ENCODE assay signal across 23 cellular contexts in the genomic region with DNA sequence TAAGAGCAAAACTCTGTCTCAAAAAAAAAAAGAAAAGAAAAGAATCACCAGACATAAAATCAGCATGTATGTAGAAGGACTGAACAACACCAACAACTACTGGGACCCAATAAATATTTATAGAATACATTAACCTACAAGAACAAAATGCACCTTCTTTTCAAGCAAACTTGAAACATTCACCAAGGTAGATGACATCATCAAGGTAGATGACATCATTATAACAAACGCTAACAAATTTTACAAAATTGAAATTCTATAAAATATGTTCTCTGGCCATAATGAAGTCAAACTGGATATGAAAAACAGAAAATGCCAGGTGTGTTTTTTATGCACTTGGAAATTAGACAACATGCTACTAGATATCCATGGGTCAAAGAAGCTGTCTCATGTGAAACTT.
DNase-seq lines count a peak whose midpoint lies in the region; ATAC-seq, FAIRE-seq and TF ChIP-seq lines count a peak whose summit lies in the region.
"Had no signal": no experiment of that assay in that cellular context is flagged by ENCODE, and none has a peak within 500 bp of the region (broad histone marks: within the 10 kb centered on the region; RNA-seq: fewer than 3 reads in every experiment).

No MANE protein-coding gene starts in this region.

- WGBS in GM12878 (ENCODE audit: insufficient coverage, insufficient replicate concordance, low lambda C conversion rate, missing lambda C conversion rate): 93% methylated on average over 1 of the region's 1 CpG

- in situ Hi-C loops in GM12878 (cut with MboI): no loop called here

- ATAC-seq in GM12878: no peak
- no peak for ATAC-seq in naive thymus-derived CD8-positive, alpha-beta T cell

- H3K4me2 ChIP-seq in GM12878 (ENCODE audit: control insufficient read depth, insufficient read depth): no peak overlapping the region
- H3K4me2 ChIP-seq: BLaER1 had no signal

- H3K27ac ChIP-seq in HEK293 (ENCODE audit: extremely low read depth, low read depth, low read length) (no peak overlapping the region), GM12878 (ENCODE audit: control insufficient read depth, insufficient read depth) (no peak overlapping the region)
- H3K27ac ChIP-seq: BLaER1 had no signal

- no peaks in the 10 kb centered on the region for H3K79me2 ChIP-seq in GM12878 (ENCODE audit: control insufficient read depth, insufficient read depth, low read length)

- FAIRE-seq in GM12878 (lab: Jason Lieb, UNC): no peak
- peak; percentile 41 for FAIRE-seq in colon (lab: Jason Lieb, UNC)
- FAIRE-seq: A204.1, D721Med, G401.6, GM12892, GM18507 had no signal

- RAD21 ChIA-PET in GM12878 (lab: Charles Lee; ENCODE audit: unreplicated experiment): no interaction called here

- H3K27me3 Mint-ChIP-seq in naive thymus-derived CD8-positive, alpha-beta T cell: no peaks in the 10 kb centered on the region

- DNase-seq in GM12878 (ENCODE audit: low read depth, low spot score) (no peak), NCI-H82 treated with DMSO at 0.1 percent for 48 hours (lab: John Stamatoyannopoulos, UW; ENCODE audit: unreplicated experiment) (no peak)
- DNase-seq in naive thymus-derived CD8-positive, alpha-beta T cell: no peak
- DNase-seq in activated CD4-positive, alpha-beta T cell treated with anti-CD3 and anti-CD28 coated beads, Interleukin-2, amount 50 U/mL, for 1 hour: no peak
- DNase-seq: 8988T; ACHN; BE2C; C1 segment of cervical spinal cord; CD4-positive, alpha-beta memory T cell; CD4-positive, CD25-positive, alpha-beta regulatory T cell; CD8-positive, alpha-beta memory T cell; COR-L47; DMS79 treated with DMSO at 0.1 percent for 48 hours; GF-D8 had no signal

- H3K27me3 ChIP-seq in GM12878 (replicated peaks in 1 of 2; ENCODE audit: control insufficient read depth in 2 of 2, insufficient read depth in 2 of 2, low read length in 1 of 2): no peaks in the 10 kb centered on the region
- H3K27me3 ChIP-seq: BE2C, BLaER1 had no signal

- H3K4me1 Mint-ChIP-seq in naive thymus-derived CD8-positive, alpha-beta T cell: no peaks in the 10 kb centered on the region
- H3K4me1 Mint-ChIP-seq: CD14-positive monocyte; CD4-positive, alpha-beta memory T cell; CD4-positive, CD25-positive, alpha-beta regulatory T cell; CD8-positive, alpha-beta memory T cell had no signal

- CTCF ChIA-PET in HEK293 (lab: Yijun Ruan, JAX) (interaction anchor here (0.6 kb wide), 1 partner anchor 151 kb away, joined by 3 read pairs; no protein-coding TSS in a partner anchor), GM12878 (lab: Yijun Ruan, JAX) (no interaction called here)

- no peak overlapping the region for H3K9ac ChIP-seq in GM12878 (ENCODE audit: control insufficient read depth, insufficient read depth, low read length)
- H3K9ac ChIP-seq: BLaER1 had no signal

- no peak for TF ChIP-seq RAD21 in GM12878 (IDR thresholded peaks at IDR 0.05; ENCODE audit: insufficient read depth, low read depth, low read length)

- H3K9me3 ChIP-seq in HEK293 (ENCODE audit: control insufficient read depth, insufficient read depth, low read depth, low read length): no peaks in the 10 kb centered on the region
- no peaks in the 10 kb centered on the region for H3K9me3 ChIP-seq in GM12878 (replicated peaks; ENCODE audit: control insufficient read depth, insufficient read depth, low read length)
- H3K9me3 ChIP-seq: BE2C, BLaER1 had no signal

- intact Hi-C loops in GM12878 (cut with micrococcal nuclease; ENCODE audit: unreplicated experiment): no loop called here

- H3K4me1 ChIP-seq in HEK293 (ENCODE audit: control insufficient read depth, insufficient read depth, low read length): no peaks in the 10 kb centered on the region
- H3K4me1 ChIP-seq in GM12878 (ENCODE audit: control insufficient read depth, insufficient read depth, low read length): no peaks in the 10 kb centered on the region
- H3K4me1 ChIP-seq: BE2C, BLaER1 had no signal

- H3K9me3 Mint-ChIP-seq in naive thymus-derived CD8-positive, alpha-beta T cell: peaks cover 0 to 3% (median 0%) of the 10 kb centered on the region in 9 donors
- H3K9me3 Mint-ChIP-seq: CD4-positive, alpha-beta memory T cell had no signal

- H3K36me3 ChIP-seq in HEK293 (ENCODE audit: control insufficient read depth in 2 of 2, insufficient read depth in 1 of 2, low read length in 2 of 2) (no peaks in the 10 kb centered on the region), GM12878 (ENCODE audit: control insufficient read depth in 2 of 2, insufficient read depth in 2 of 2, low read length in 1 of 2) (no peaks in the 10 kb centered on the region)
- H3K36me3 ChIP-seq: BE2C, BLaER1 had no signal

- POLR2A ChIA-PET in HEK293 (lab: Yijun Ruan, JAX): no interaction called here
- POLR2A ChIA-PET in GM12878 (lab: Charles Lee): no interaction called here
- POLR2A ChIA-PET in naive thymus-derived CD8-positive, alpha-beta T cell (lab: Charles Lee): no interaction called here

- SMC1A ChIA-PET in GM12878 (lab: Charles Lee; ENCODE audit: uncharacterized antibody, unreplicated experiment): no interaction called here

- BruUV-seq in GM12878 (replicated peaks; lab: Mats Ljungman, UMichigan): no TSS peak

- no peak for TF ChIP-seq POLR2A in GM12878 (IDR thresholded peaks at IDR 0.05; ENCODE audit: low read depth, low read length)

- TF ChIP-seq CTCF in HEK293 (tag by site-specific recombination; IDR thresholded peaks at IDR 0.05): no peak
- no peak for TF ChIP-seq CTCF in GM12878 (IDR thresholded peaks at IDR 0.05 in 2 of 3, conservative IDR thresholded peaks at IDR 0.05 in 1 of 3; ENCODE audit: control insufficient read depth in 2 of 3, extremely low read depth in 1 of 3, insufficient read depth in 1 of 3, low read depth in 3 of 3, low read length in 3 of 3)

- no peaks in the 10 kb centered on the region for H3K36me3 Mint-ChIP-seq in naive thymus-derived CD8-positive, alpha-beta T cell
- H3K36me3 Mint-ChIP-seq: CD14-positive monocyte; CD4-positive, alpha-beta memory T cell; CD4-positive, CD25-positive, alpha-beta regulatory T cell had no signal

- H3K4me3 ChIP-seq in HEK293 (ENCODE audit: low read depth, low read length) (no peak overlapping the region), GM12878 (no peak overlapping the region)
- H3K4me3 ChIP-seq: BLaER1 had no signal

- H2AFZ ChIP-seq in GM12878 (ENCODE audit: control insufficient read depth, low read depth, low read length): no peak overlapping the region

- TF ChIP-seq EP300 in GM12878 (IDR thresholded peaks at IDR 0.05; ENCODE audit: borderline replicate concordance in 1 of 2, control insufficient read depth in 1 of 2, low read depth in 2 of 2, low read length in 2 of 2): no peak

- H3K27ac Mint-ChIP-seq in naive thymus-derived CD8-positive, alpha-beta T cell: no peak overlapping the region
- H3K27ac Mint-ChIP-seq: CD14-positive monocyte; CD4-positive, alpha-beta memory T cell; CD4-positive, CD25-positive, alpha-beta regulatory T cell had no signal

- no peaks in the 10 kb centered on the region for H4K20me1 ChIP-seq in GM12878 (ENCODE audit: control insufficient read depth, insufficient read depth)
- H4K20me1 ChIP-seq: BLaER1 had no signal

- no peak overlapping the region for H3K4me3 Mint-ChIP-seq in naive thymus-derived CD8-positive, alpha-beta T cell
- H3K4me3 Mint-ChIP-seq: CD14-positive monocyte; CD4-positive, alpha-beta memory T cell; CD4-positive, CD25-positive, alpha-beta regulatory T cell; CD8-positive, alpha-beta memory T cell had no signal

TF ChIP-seq in HEK293, 187 proteins besides CTCF, POLR2A, EP300 and RAD21:
- TF ChIP-seq ZNF132 (tag by site-specific recombination; IDR thresholded peaks at IDR 0.05; ENCODE audit: borderline replicate concordance): no peak
- TF ChIP-seq, protein P1, sequence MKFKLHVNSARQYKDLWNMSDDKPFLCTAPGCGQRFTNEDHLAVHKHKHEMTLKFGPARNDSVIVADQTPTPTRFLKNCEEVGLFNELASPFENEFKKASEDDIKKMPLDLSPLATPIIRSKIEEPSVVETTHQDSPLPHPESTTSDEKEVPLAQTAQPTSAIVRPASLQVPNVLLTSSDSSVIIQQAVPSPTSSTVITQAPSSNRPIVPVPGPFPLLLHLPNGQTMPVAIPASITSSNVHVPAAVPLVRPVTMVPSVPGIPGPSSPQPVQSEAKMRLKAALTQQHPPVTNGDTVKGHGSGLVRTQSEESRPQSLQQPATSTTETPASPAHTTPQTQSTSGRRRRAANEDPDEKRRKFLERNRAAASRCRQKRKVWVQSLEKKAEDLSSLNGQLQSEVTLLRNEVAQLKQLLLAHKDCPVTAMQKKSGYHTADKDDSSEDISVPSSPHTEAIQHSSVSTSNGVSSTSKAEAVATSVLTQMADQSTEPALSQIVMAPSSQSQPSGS (tag by site-specific recombination; IDR thresholded peaks at IDR 0.05; ENCODE audit: low read depth): peak; percentile 78

TF ChIP-seq in GM12878, 131 proteins besides CTCF, POLR2A, EP300 and RAD21:
- no peak for TF ChIP-seq SMAD1 (IDR thresholded peaks at IDR 0.05; ENCODE audit: low read depth, partially characterized antibody)
- 0 out of 2 replicates have a peak, but pooled peaks have one; percentile 19 for TF ChIP-seq ATF7 (IDR thresholded peaks at IDR 0.05; ENCODE audit: low read depth)
TF ChIP-seq in GM12878: peak in this region for 1.
